In the genomic region with DNA sequence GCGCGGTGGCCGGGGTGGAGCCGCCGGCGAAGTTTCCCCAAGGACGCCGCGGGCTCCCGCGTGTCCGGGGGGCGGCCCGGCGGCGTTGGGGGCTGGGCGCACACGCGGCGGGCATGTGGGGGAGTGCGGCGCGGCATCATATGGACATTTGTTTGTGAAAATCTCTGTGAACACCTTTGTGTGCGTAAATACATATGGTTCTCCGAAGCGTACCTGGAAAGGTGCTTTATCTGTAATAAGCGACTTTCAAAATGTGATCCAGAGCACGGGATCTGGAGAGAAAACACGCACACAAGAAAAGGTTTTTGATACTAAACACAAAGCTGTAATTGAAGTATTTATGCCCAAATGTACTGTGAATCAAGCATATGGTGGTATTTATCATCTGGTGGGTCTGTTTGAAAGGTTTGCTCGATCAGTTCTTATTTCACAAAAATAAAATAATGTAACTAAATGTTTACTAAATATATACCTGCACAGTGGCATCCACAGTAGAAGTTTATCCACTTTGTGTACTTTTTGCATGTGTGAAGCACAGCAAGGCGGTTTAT, we compare ENCODE assay signal across 8 cellular contexts. TPM values are rescaled to one million over a fixed set of nuclear protein-coding genes. Genes with fewer than 3 reads are reported as not detected.
DNase-seq lines count a peak whose midpoint lies in the region; ATAC-seq, FAIRE-seq and TF ChIP-seq lines count a peak whose summit lies in the region.

No MANE protein-coding gene starts in this region.

- intact Hi-C loops in activated naive CD4-positive, alpha-beta T cell treated with anti-CD3 and anti-CD28 coated beads for 36 hours (cut with micrococcal nuclease): loop anchor here (1.0 to 5.0 kb wide), 5 partner anchors 76 to 589 kb away; no protein-coding TSS in a partner anchor
- intact Hi-C loops in right cardiac atrium (cut with DNase I): loop anchor here (1.0 to 10.0 kb wide), 6 partner anchors 133 to 161 kb away; no protein-coding TSS in a partner anchor

- peak overlapping the region; percentile 74 for H3K27ac Mint-ChIP-seq in activated naive CD4-positive, alpha-beta T cell treated with anti-CD3 and anti-CD28 coated beads for 36 hours
- peak overlapping the region; percentile 84 for H3K27ac Mint-ChIP-seq in WTC11

- H3K27ac ChIP-seq in right cardiac atrium (ENCODE audit: low read length) (peak overlapping the region; percentile 83), small intestine (ENCODE audit: low read depth in 1 of 2, low read length in 1 of 2) (peak overlapping the region; percentile 86 to 91)

- H3K4me3 ChIP-seq in right cardiac atrium (ENCODE audit: low read length) (peak overlapping the region; percentile 100), small intestine (ENCODE audit: low read depth in 1 of 2, low read length in 2 of 2) (peak overlapping the region; percentile 96)

- H3K27me3 Mint-ChIP-seq in activated naive CD4-positive, alpha-beta T cell treated with anti-CD3 and anti-CD28 coated beads for 36 hours (ENCODE audit: low read depth): no peaks in the 10 kb centered on the region
- H3K27me3 Mint-ChIP-seq in WTC11 (ENCODE audit: low read depth): no peaks in the 10 kb centered on the region; the same call in 1 of the 2 replicates

- no peak for TF ChIP-seq CTCF in WTC11 (IDR thresholded peaks at IDR 0.05)

- peaks cover 12% of the 10 kb centered on the region for H3K36me3 Mint-ChIP-seq in activated naive CD4-positive, alpha-beta T cell treated with anti-CD3 and anti-CD28 coated beads for 36 hours (ENCODE audit: low read depth)
- peaks cover 4% of the 10 kb centered on the region for H3K36me3 Mint-ChIP-seq in WTC11

- FAIRE-seq in small intestine (lab: Jason Lieb, UNC) (no peak), RCC 7860 (lab: Jason Lieb, UNC) (no peak)

- H3K9me3 Mint-ChIP-seq in activated naive CD4-positive, alpha-beta T cell treated with anti-CD3 and anti-CD28 coated beads for 36 hours: no peaks in the 10 kb centered on the region
- H3K9me3 Mint-ChIP-seq in WTC11: peaks cover 3% of the 10 kb centered on the region; the same call in 1 of the 2 replicates

- peak overlapping the region; percentile 64 for H3K4me3 Mint-ChIP-seq in activated naive CD4-positive, alpha-beta T cell treated with anti-CD3 and anti-CD28 coated beads for 36 hours
- H3K4me3 Mint-ChIP-seq in WTC11: peak overlapping the region; percentile 63

- no peaks in the 10 kb centered on the region for H3K36me3 ChIP-seq in small intestine (ENCODE audit: control insufficient read depth in 2 of 2, insufficient read depth in 2 of 2, low read length in 2 of 2)

- H3K4me1 Mint-ChIP-seq in activated naive CD4-positive, alpha-beta T cell treated with anti-CD3 and anti-CD28 coated beads for 36 hours (ENCODE audit: low read depth): peaks cover 63% of the 10 kb centered on the region
- H3K4me1 Mint-ChIP-seq in WTC11: peaks cover 47% of the 10 kb centered on the region

- H3K27me3 ChIP-seq in right cardiac atrium (ENCODE audit: control insufficient read depth, insufficient read depth) (no peaks in the 10 kb centered on the region), small intestine (ENCODE audit: control insufficient read depth in 2 of 2, insufficient read depth in 2 of 2, low read length in 2 of 2) (no peaks in the 10 kb centered on the region)

- ATAC-seq in WTC11 (no peak), right cardiac atrium (no peak), GM18870 (IDR thresholded peaks at IDR 0.05; ENCODE audit: unreplicated experiment) (no peak)

- no peak for DNase-seq in activated naive CD4-positive, alpha-beta T cell treated with anti-CD3 and anti-CD28 coated beads for 36 hours
- DNase-seq in activated naive CD4-positive, alpha-beta T cell treated with Interleukin-2 at 50 U/mL for 16 hours: no peak
- no peak for DNase-seq in WTC11 (ENCODE audit: low spot score)
- DNase-seq in right cardiac atrium: no peak
- no peak for DNase-seq in small intestine
- no peak for DNase-seq in GDM1 (lab: John Stamatoyannopoulos, UW)
- DNase-seq in RCC 7860 (ENCODE audit: low spot score): no peak

- H3K4me1 ChIP-seq in right cardiac atrium (ENCODE audit: control insufficient read depth, insufficient read depth, low read length) (no peaks in the 10 kb centered on the region), small intestine (ENCODE audit: control insufficient read depth in 2 of 2, insufficient read depth in 1 of 2, low read depth in 1 of 2, low read length in 1 of 2) (peaks cover 6 to 13% of the 10 kb centered on the region in 2 donors)

- POLR2A ChIA-PET in WTC11 (lab: Charles Lee): interaction anchor here (0.7 to 6.0 kb wide), 3 partner anchors 15 to 162 kb away, joined by 3 to 78 read pairs (median 6); no protein-coding TSS in a partner anchor

- 3% methylated on average over 31 of the region's 31 CpGs for WGBS in right cardiac atrium
- 1 to 3% (median 2%) methylated on average over 26 to 31 of the region's 31 CpGs for WGBS in small intestine, 3 donors

- CTCF ChIA-PET in activated naive CD4-positive, alpha-beta T cell treated with anti-CD3 and anti-CD28 coated beads for 36 hours (lab: Charles Lee): interaction anchor here (0.5 to 0.9 kb wide), 4 partner anchors 37 to 958 kb away, joined by 3 to 4 read pairs (median 3); no protein-coding TSS in a partner anchor
- CTCF ChIA-PET in WTC11 (lab: Charles Lee): interaction anchor here (0.6 to 1.1 kb wide), 4 partner anchors 13 to 162 kb away, joined by 3 to 11 read pairs (median 4); no protein-coding TSS in a partner anchor

- no peaks in the 10 kb centered on the region for H3K9me3 ChIP-seq in right cardiac atrium (ENCODE audit: control insufficient read depth, low read length)
- H3K9me3 ChIP-seq in small intestine (ENCODE audit: control insufficient read depth, low read depth): no peaks in the 10 kb centered on the region

TF ChIP-seq in WTC11, 78 proteins besides CTCF, POLR2A, EP300 and RAD21 (continues in another document):
- TF ChIP-seq EMX1 (CRISPR knock-in tag; IDR thresholded peaks at IDR 0.05): no peak
- no peak for TF ChIP-seq ZNF138 (CRISPR knock-in tag; conservative IDR thresholded peaks at IDR 0.05)
- TF ChIP-seq NR1H2 (CRISPR knock-in tag; IDR thresholded peaks at IDR 0.05): no peak
- TF ChIP-seq HMGA2 (CRISPR knock-in tag; IDR thresholded peaks at IDR 0.05): no peak
- no peak for TF ChIP-seq NR2C2 (CRISPR knock-in tag; IDR thresholded peaks at IDR 0.05)
- no peak for TF ChIP-seq ZNF317 (CRISPR knock-in tag; IDR thresholded peaks at IDR 0.05; ENCODE audit: borderline replicate concordance, low read depth)
- TF ChIP-seq NR3C1 (CRISPR knock-in tag; conservative IDR thresholded peaks at IDR 0.05; ENCODE audit: low read depth): no peak
- no peak for TF ChIP-seq GTF2I (CRISPR knock-in tag; conservative IDR thresholded peaks at IDR 0.05)
- TF ChIP-seq ZNF671 (CRISPR knock-in tag; IDR thresholded peaks at IDR 0.05): no peak
- TF ChIP-seq ZNF396 (CRISPR knock-in tag; IDR thresholded peaks at IDR 0.05; ENCODE audit: borderline replicate concordance): no peak
- TF ChIP-seq, protein P1, sequence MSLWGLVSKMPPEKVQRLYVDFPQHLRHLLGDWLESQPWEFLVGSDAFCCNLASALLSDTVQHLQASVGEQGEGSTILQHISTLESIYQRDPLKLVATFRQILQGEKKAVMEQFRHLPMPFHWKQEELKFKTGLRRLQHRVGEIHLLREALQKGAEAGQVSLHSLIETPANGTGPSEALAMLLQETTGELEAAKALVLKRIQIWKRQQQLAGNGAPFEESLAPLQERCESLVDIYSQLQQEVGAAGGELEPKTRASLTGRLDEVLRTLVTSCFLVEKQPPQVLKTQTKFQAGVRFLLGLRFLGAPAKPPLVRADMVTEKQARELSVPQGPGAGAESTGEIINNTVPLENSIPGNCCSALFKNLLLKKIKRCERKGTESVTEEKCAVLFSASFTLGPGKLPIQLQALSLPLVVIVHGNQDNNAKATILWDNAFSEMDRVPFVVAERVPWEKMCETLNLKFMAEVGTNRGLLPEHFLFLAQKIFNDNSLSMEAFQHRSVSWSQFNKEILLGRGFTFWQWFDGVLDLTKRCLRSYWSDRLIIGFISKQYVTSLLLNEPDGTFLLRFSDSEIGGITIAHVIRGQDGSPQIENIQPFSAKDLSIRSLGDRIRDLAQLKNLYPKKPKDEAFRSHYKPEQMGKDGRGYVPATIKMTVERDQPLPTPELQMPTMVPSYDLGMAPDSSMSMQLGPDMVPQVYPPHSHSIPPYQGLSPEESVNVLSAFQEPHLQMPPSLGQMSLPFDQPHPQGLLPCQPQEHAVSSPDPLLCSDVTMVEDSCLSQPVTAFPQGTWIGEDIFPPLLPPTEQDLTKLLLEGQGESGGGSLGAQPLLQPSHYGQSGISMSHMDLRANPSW (CRISPR knock-in tag; conservative IDR thresholded peaks at IDR 0.05; ENCODE audit: low read depth): no peak
- TF ChIP-seq SMAD3 (CRISPR knock-in tag; IDR thresholded peaks at IDR 0.05; ENCODE audit: borderline replicate concordance): no peak
- TF ChIP-seq TEAD1 (CRISPR knock-in tag; IDR thresholded peaks at IDR 0.05): no peak
- TF ChIP-seq ATF1 (CRISPR knock-in tag; IDR thresholded peaks at IDR 0.05): no peak
- no peak for TF ChIP-seq FOXK1 (CRISPR knock-in tag; IDR thresholded peaks at IDR 0.05)

RNA-seq across cellular contexts. Expression of a gene that starts 0.7 kb away (rescaled TPM):
- total RNA-seq in activated naive CD4-positive, alpha-beta T cell treated with anti-CD3 and anti-CD28 coated beads for 36 hours: 100 to 1,000 TPM; 149 to 162 TPM
- 133 to 148 TPM (median 139 TPM) in 3 replicates for total RNA-seq in WTC11 (2021)
- 100 to 1,000 TPM; 137 to 145 (median 141) TPM for total RNA-seq in right cardiac atrium
- polyA plus RNA-seq in right cardiac atrium: 31.4 TPM
- 10 to 100 TPM; 13.8 to 34.4 (median 21.0) TPM for polyA plus RNA-seq in small intestine
